Comparison of ENCODE assay signal across 8 cellular contexts in genomic region chr19:12564016-12564664, GRCh38. TPM values are rescaled to one million over a fixed set of nuclear protein-coding genes. Genes with fewer than 3 reads are reported as not detected.
DNase-seq lines count a peak whose midpoint lies in the region; ATAC-seq and TF ChIP-seq lines count a peak whose summit lies in the region.

No MANE protein-coding gene starts in this region.

- DNase-seq in AG08395 (ENCODE audit: low spot score), result peak; percentile 95
- DNase-seq in H4 (ENCODE audit: low spot score), result peak; percentile 72
- peak; percentile 75 for DNase-seq in NCI-H226
- DNase-seq in MCF 10A (ENCODE audit: unreplicated experiment), result peak; percentile 86
- peak; percentile 93 for DNase-seq in inferior parietal cortex (ENCODE audit: extremely low spot score)
- DNase-seq in stimulated activated CD4-positive, alpha-beta T cell treated with anti-CD3 and anti-CD28 coated beads, Interleukin-12 subunit alpha, Interleukin-12 subunit beta, amount 100 ng/mL, for 24 hours (ENCODE audit: low read depth in 2 of 2), result peak; percentile 83 to 96

- POLR2A ChIA-PET in MCF 10A (lab: Yijun Ruan, JAX), result interaction anchor here (0.6 to 1.4 kb wide), 2 partner anchors 47 to 163 kb away, joined by 5 to 6 read pairs; partner anchors contain the start of genes ZNF490, ZNF791 and ZNF799

- H3K4me1 Mint-ChIP-seq in MCF 10A (ENCODE audit: insufficient read depth, unreplicated experiment), result peaks cover 6% of the 10 kb centered on the region

- no peak overlapping the region for H3K4me3 ChIP-seq in WI38 (ENCODE audit: low read depth, low read length)

- no TSS peak for BruUV-seq in MCF 10A (replicated peaks; lab: Mats Ljungman, UMichigan)

- CTCF ChIA-PET in MCF 10A (lab: Yijun Ruan, JAX), result interaction anchor here (0.6 to 2.8 kb wide), 17 partner anchors 8 to 1202 kb away, joined by 3 to 15 read pairs (median 3); partner anchors contain the start of gene ZNF564

- no peaks in the 10 kb centered on the region for H3K27me3 Mint-ChIP-seq in MCF 10A (ENCODE audit: insufficient read depth, unreplicated experiment)

- no peak overlapping the region for H3K4me3 Mint-ChIP-seq in MCF 10A (ENCODE audit: unreplicated experiment)

- no peaks in the 10 kb centered on the region for H3K9me3 Mint-ChIP-seq in MCF 10A (ENCODE audit: unreplicated experiment)

- intact Hi-C loops in MCF 10A (cut with micrococcal nuclease), result loop anchor here (1.0 kb wide), 2 partner anchors 108 to 283 kb away; no protein-coding TSS in a partner anchor

- peak; percentile 95 for TF ChIP-seq CTCF in WI38 (IDR thresholded peaks at IDR 0.05; ENCODE audit: low read depth, low read length)
- TF ChIP-seq CTCF in MCF 10A (IDR thresholded peaks at IDR 0.05; ENCODE audit: unreplicated experiment), result peak; percentile 88

- no peak overlapping the region for H3K27ac Mint-ChIP-seq in MCF 10A (ENCODE audit: low read depth, unreplicated experiment)

- no peaks in the 10 kb centered on the region for H3K36me3 Mint-ChIP-seq in MCF 10A (ENCODE audit: insufficient read depth, unreplicated experiment)

- ATAC-seq in HG02610 (IDR thresholded peaks at IDR 0.05; ENCODE audit: unreplicated experiment), result no peak

RNA-seq across cellular contexts. Expression of gene ZNF564, which starts 12.9 kb away (rescaled TPM):
- 4.1 and 5.3 TPM in 2 replicates for total RNA-seq in H4 (2014; rRNA removed; shearing (Covaris generic))
- 4.4 and 5.1 TPM in 2 replicates for total RNA-seq in MCF 10A (2022)

RNA-seq across cellular contexts. Expression of gene ZNF490, which starts 46.5 kb away (rescaled TPM):
- total RNA-seq in H4 (2014; rRNA removed; shearing (Covaris generic)), result 2.6 and 5.7 TPM in 2 replicates
- 6.9 and 8.4 TPM in 2 replicates for total RNA-seq in MCF 10A (2022)

RNA-seq across cellular contexts. Expression of gene ZNF791, which starts 46.6 kb away (rescaled TPM):
- 8.1 and 8.5 TPM in 2 replicates for total RNA-seq in H4 (2014; rRNA removed; shearing (Covaris generic))
- total RNA-seq in MCF 10A (2022), result 23.7 and 40.2 TPM in 2 replicates
